Comparison of ENCODE assay signal across 14 cellular contexts in genomic region chr18:13585379-13586153, GRCh38.
A peak's percentile ranks its signal among the peaks of the same experiment; 100 is the strongest.
DNase-seq lines count a peak whose midpoint lies in the region; ATAC-seq and TF ChIP-seq lines count a peak whose summit lies in the region.
"Had no signal": no experiment of that assay in that cellular context is flagged by ENCODE, and none has a peak within 500 bp of the region (broad histone marks: within the 10 kb centered on the region; RNA-seq: fewer than 3 reads in every experiment).

No MANE protein-coding gene starts in this region.

- no peak for TF ChIP-seq CTCF in GM13977 (IDR thresholded peaks at IDR 0.05; ENCODE audit: extremely low read depth, insufficient read depth, missing control alignments)
- no peak for TF ChIP-seq CTCF in OCI-LY1 (IDR thresholded peaks at IDR 0.05; ENCODE audit: low read length)

- H3K27ac ChIP-seq in OCI-LY1 (ENCODE audit: low read depth, low read length, poor library complexity, severe bottlenecking), result peak overlapping the region; percentile 25
- H3K27ac ChIP-seq: breast epithelium, esophagus muscularis mucosa, right lobe of liver had no signal

- no peaks in the 10 kb centered on the region for H4K20me1 ChIP-seq in OCI-LY1 (ENCODE audit: insufficient read depth, low read length)

- H3K4me3 ChIP-seq in OCI-LY1 (ENCODE audit: low read depth, low read length, poor library complexity, severe bottlenecking), result no peak overlapping the region
- H3K4me3 ChIP-seq: breast epithelium, esophagus muscularis mucosa, right lobe of liver had no signal

- no peaks in the 10 kb centered on the region for H3K9me3 ChIP-seq in OCI-LY1 (ENCODE audit: low read length)
- H3K9me3 ChIP-seq: breast epithelium, esophagus muscularis mucosa, right lobe of liver had no signal

- H3K36me3 Mint-ChIP-seq in naive B cell, result no peaks in the 10 kb centered on the region

- no peaks in the 10 kb centered on the region for H3K27me3 ChIP-seq in OCI-LY1 (ENCODE audit: insufficient read depth, low read length)
- H3K27me3 ChIP-seq: breast epithelium, esophagus muscularis mucosa, right lobe of liver had no signal

- peak overlapping the region; percentile 72 to 99 (median 94) for H3K27ac Mint-ChIP-seq in naive B cell

- ATAC-seq in GM21825 (IDR thresholded peaks at IDR 0.05; ENCODE audit: unreplicated experiment) (peak; percentile 40), naive B cell (ENCODE audit: low read depth in 2 of 2) (peak; percentile 90 to 93)

- H3K9me2 ChIP-seq in OCI-LY1 (ENCODE audit: low read depth, low read length), result no peaks in the 10 kb centered on the region

- H3K27me3 Mint-ChIP-seq in naive B cell, result no peaks in the 10 kb centered on the region

- H2AFZ ChIP-seq in OCI-LY1 (ENCODE audit: low read length), result no peak overlapping the region

- no peaks in the 10 kb centered on the region for H3K36me3 ChIP-seq in OCI-LY1 (ENCODE audit: insufficient read depth, low read length)
- H3K36me3 ChIP-seq: breast epithelium, esophagus muscularis mucosa, right lobe of liver had no signal

- no peaks in the 10 kb centered on the region for H3F3A ChIP-seq in OCI-LY1 (ENCODE audit: insufficient read depth, low read length)

- H3K4me2 ChIP-seq in OCI-LY1 (ENCODE audit: low read length), result no peak overlapping the region

- H3K4me3 Mint-ChIP-seq in naive B cell, result peak overlapping the region; percentile 5 to 84 (median 60)

- H3K9ac ChIP-seq in OCI-LY1 (ENCODE audit: low read length), result no peak overlapping the region

- H3K4me1 ChIP-seq in OCI-LY1 (ENCODE audit: insufficient read depth, low read length, severe bottlenecking), result peaks cover 35% of the 10 kb centered on the region
- H3K4me1 ChIP-seq: breast epithelium had no signal

- DNase-seq in GM13977 (ENCODE audit: low spot score), result peak; percentile 52
- DNase-seq in naive B cell, result peak; percentile 69
- no peak for DNase-seq in NCI-H2081 treated with DMSO at 0.1 percent for 48 hours (lab: John Stamatoyannopoulos, UW)
- DNase-seq in DMS79 treated with DMSO at 0.1 percent for 48 hours (lab: John Stamatoyannopoulos, UW), result no peak
- no peak for DNase-seq in NCI-H1092 treated with DMSO at 0.1 percent for 48 hours (lab: John Stamatoyannopoulos, UW)
- DNase-seq: activated T-cell treated with anti-CD3 and anti-CD28 coated beads for 4 hours, DMS53, midbrain, NCI-H526 treated with DMSO at 0.1 percent for 48 hours, right lobe of liver had no signal

- H3K9me3 Mint-ChIP-seq in naive B cell, result peaks cover 0 to 3% (median 0%) of the 10 kb centered on the region in 7 donors

- in situ Hi-C loops in GM13977 (cut with MboI; ENCODE audit: low pct_unique_long_range_greater_than_20kb, low sequenced_read_pairs, unreplicated experiment), result no loop called here

- H3K79me2 ChIP-seq in OCI-LY1 (ENCODE audit: insufficient read depth, low read length), result no peaks in the 10 kb centered on the region

- peaks cover 38 to 59% (median 56%) of the 10 kb centered on the region in 3 donors for H3K4me1 Mint-ChIP-seq in naive B cell

Comparison
In these comparisons a context has a peak if more than half of its experiments do, and no peak if none do; other contexts are left out.
1. DNase-seq: peak in GM13977 (single experiment) and naive B cell (single experiment); none in NCI-H2081 treated with DMSO at 0.1 percent for 48 hours (single experiment), DMS79 treated with DMSO at 0.1 percent for 48 hours (single experiment) and NCI-H1092 treated with DMSO at 0.1 percent for 48 hours (single experiment).